Comparison of ENCODE assay signal across 9 cellular contexts in genomic region chr9:101485873-101486692, GRCh38. TPM values are rescaled to one million over a fixed set of nuclear protein-coding genes. Genes with fewer than 3 reads are reported as not detected.
DNase-seq lines count a peak whose midpoint lies in the region; ATAC-seq and TF ChIP-seq lines count a peak whose summit lies in the region.
"Had no signal": no experiment of that assay in that cellular context is flagged by ENCODE, and none has a peak within 500 bp of the region (broad histone marks: within the 10 kb centered on the region; RNA-seq: fewer than 3 reads in every experiment).

No MANE protein-coding gene starts in this region.

- in situ Hi-C loops in HAP-1 (cut with MboI; ENCODE audit: low sequenced_read_pairs) = no loop called here

- H3K36me3 ChIP-seq in right lobe of liver = no peaks in the 10 kb centered on the region
- H3K36me3 ChIP-seq in testis (ENCODE audit: low read depth, missing control alignments) = no peaks in the 10 kb centered on the region
- no peaks in the 10 kb centered on the region for H3K36me3 ChIP-seq in HAP-1 (replicated peaks)

- peak; percentile 49 to 65 (median 57) for ATAC-seq in right lobe of liver

- peaks cover 0 to 15% (median 3%) of the 10 kb centered on the region in 4 donors for H3K4me1 ChIP-seq in right lobe of liver
- H3K4me1 ChIP-seq in testis = no peaks in the 10 kb centered on the region
- no peaks in the 10 kb centered on the region for H3K4me1 ChIP-seq in HAP-1

- TF ChIP-seq POLR2A in right lobe of liver (IDR thresholded peaks at IDR 0.05) (no peak), testis (IDR thresholded peaks at IDR 0.05) (no peak)

- H3K27me3 ChIP-seq in right lobe of liver (peaks cover 0 to 10% of the 10 kb centered on the region in 2 donors), testis (no peaks in the 10 kb centered on the region), HAP-1 (ENCODE audit: low read depth) (no peaks in the 10 kb centered on the region)

- 7% methylated on average over 12 of the region's 61 CpGs for WGBS in right lobe of liver (ENCODE audit: insufficient coverage, low coverage, low lambda C conversion rate, missing lambda C conversion rate)
- WGBS in testis, 2 donors = 1 to 3% methylated on average over 32 to 48 of the region's 61 CpGs

- H3K4me3 ChIP-seq in coronary artery (peak overlapping the region; percentile 84), right lobe of liver (peak overlapping the region; percentile 47 to 57 (median 51)), testis (peak overlapping the region; percentile 68 to 81), HAP-1 (no peak overlapping the region)

- no peak for TF ChIP-seq CTCF in coronary artery (IDR thresholded peaks at IDR 0.05)
- no peak for TF ChIP-seq CTCF in right lobe of liver (IDR thresholded peaks at IDR 0.05)
- no peak for TF ChIP-seq CTCF in testis (IDR thresholded peaks at IDR 0.05)

- no peaks in the 10 kb centered on the region for H3K9me3 ChIP-seq in right lobe of liver
- H3K9me3 ChIP-seq in testis = no peaks in the 10 kb centered on the region
- no peaks in the 10 kb centered on the region for H3K9me3 ChIP-seq in HAP-1

- DNase-seq in EH (ENCODE audit: low read depth) (peak; percentile 45), NCI-H460 (ENCODE audit: extremely low read depth, low read depth) (peak; percentile 36), coronary artery (ENCODE audit: low spot score) (no peak), right lobe of liver (peak; percentile 29 to 50 (median 48)), testis (peak; percentile 58), NAMALWA (ENCODE audit: low spot score) (no peak), HAP-1 (ENCODE audit: low spot score in 2 of 2) (no peak)
- no peak for DNase-seq in stimulated activated naive CD4-positive, alpha-beta T cell treated with Interleukin-2 at 50 U/mL for 16 hours (lab: John Stamatoyannopoulos, UW)

- H3K27ac ChIP-seq in coronary artery = peak overlapping the region; percentile 86 to 91
- H3K27ac ChIP-seq in right lobe of liver = peak overlapping the region; percentile 35 to 59 (median 40)
- H3K27ac ChIP-seq in testis = peak overlapping the region; percentile 74 to 84
- H3K27ac ChIP-seq: HL-60 had no signal

- intact Hi-C loops in right lobe of liver (cut with DNase I) = no loop called here
- intact Hi-C loops in testis (cut with DNase I; ENCODE audit: low total_unique reads) = no loop called here

RNA-seq across cellular contexts. Expression of gene RNF20, which starts 47.6 kb away (rescaled TPM):
- 32.1 and 37.6 TPM in 2 replicates for total RNA-seq in NCI-H460 (2014; rRNA removed; shearing (Covaris generic))
- 17.2 and 24.6 TPM in 2 replicates for polyA plus RNA-seq in NCI-H460 (2014; cell fraction: nucleus; rRNA removed)
- total RNA-seq in right lobe of liver (10 to 100 TPM in 4 of 6 experiments, 1 to 10 TPM in 2; 8.7 to 19.8 (median 16.1) TPM), testis (10 to 100 TPM; 36.7 to 53.1 TPM)
- 78.0 TPM for polyA plus RNA-seq in testis (ENCODE audit: insufficient read depth, low read depth, low replicate concordance)

RNA-seq across cellular contexts. Expression of gene ALDOB, which starts 50.5 kb away (rescaled TPM):
- total RNA-seq in NCI-H460 (2014; rRNA removed; shearing (Covaris generic)) = not detected in 2 replicates
- polyA plus RNA-seq in NCI-H460 (2014; cell fraction: nucleus; rRNA removed) = not detected in 2 replicates
- total RNA-seq in right lobe of liver = 1,000 to 10,000 TPM; 2,876 to 4,505 (median 3,144) TPM
- total RNA-seq in testis = under 1 TPM in 1 of 2 donors, not detected in 1; 0.79 TPM
- polyA plus RNA-seq in testis (ENCODE audit: insufficient read depth, low read depth, low replicate concordance) = 1.9 TPM

Comparison
In these comparisons a context has a peak if more than half of its experiments do, and no peak if none do; other contexts are left out.
1. DNase-seq: peak in EH (single experiment), NCI-H460 (single experiment), right lobe of liver (3 of 3) and testis (single experiment); none in coronary artery (single experiment), NAMALWA (single experiment), stimulated activated naive CD4-positive, alpha-beta T cell treated with Interleukin-2 at 50 U/mL for 16 hours (single experiment) and HAP-1 (0 of 2).
2. RNA of gene ALDOB, which starts 50.5 kb away (total RNA-seq): 2,876 to 4,505 TPM in right lobe of liver; 0.79 TPM in testis and not detected in NCI-H460; every median in the first group is over 1,000 times any median in the second.
3. Peak in every context shown above with its lines, with median percentiles within 50 percentile points of each other: H3K27ac ChIP-seq.